ENCODE assay signal across 21 cellular contexts in genomic region chr5:56862909-56863308, GRCh38. TPM values are rescaled to one million over a fixed set of nuclear protein-coding genes. Genes with fewer than 3 reads are reported as not detected.
DNase-seq lines count a peak whose midpoint lies in the region; ATAC-seq and TF ChIP-seq lines count a peak whose summit lies in the region.
"Had no signal": no experiment of that assay in that cellular context is flagged by ENCODE, and none has a peak within 500 bp of the region (broad histone marks: within the 10 kb centered on the region; RNA-seq: fewer than 3 reads in every experiment).

No MANE protein-coding gene starts in this region.

- DNase-seq in DMS53 (lab: John Stamatoyannopoulos, UW) (peak; percentile 18), DMS53 treated with DMSO at 0.1 percent for 48 hours (lab: John Stamatoyannopoulos, UW; ENCODE audit: unreplicated experiment) (no peak), Caki2 (ENCODE audit: low read depth) (peak; percentile 19), naive B cell (no peak), NCI-H1417 (lab: John Stamatoyannopoulos, UW) (no peak), HCEC 1CT (no peak), glutamatergic neuron (no peak)
- DNase-seq: ACHN, DMS79 treated with DMSO at 0.1 percent for 48 hours, GM23248, Karpas-422, NCI-H1417 treated with DMSO at 0.1 percent for 48 hours, NCI-H187, NCI-H2227 treated with DMSO at 0.1 percent for 48 hours, NCI-H510A, NCI-H82, Peyer's patch had no signal

- in situ Hi-C loops in Caki2 (cut with HindIII; ENCODE audit: low pct_unique_long_range_greater_than_20kb, low sequenced_read_pairs), result no loop called here

- no peak overlapping the region for H3K27ac Mint-ChIP-seq in activated T-helper 17 cell treated with anti-CD3 and anti-CD28 coated beads, Interleukin-2, amount 50 U/mL, for 72 hours
- H3K27ac Mint-ChIP-seq in naive B cell, result peak overlapping the region in 2 of 6 donors; percentile 34 to 56
- H3K27ac Mint-ChIP-seq in glutamatergic neuron (ENCODE audit: unreplicated experiment), result no peak overlapping the region

- no peak overlapping the region for H3K4me3 Mint-ChIP-seq in activated T-helper 17 cell treated with anti-CD3 and anti-CD28 coated beads, Interleukin-2, amount 50 U/mL, for 72 hours
- H3K4me3 Mint-ChIP-seq in naive B cell (no peak overlapping the region), glutamatergic neuron (ENCODE audit: unreplicated experiment) (no peak overlapping the region)
- H3K4me3 Mint-ChIP-seq: IgD-negative memory B cell had no signal

- H3K4me1 Mint-ChIP-seq in activated T-helper 17 cell treated with anti-CD3 and anti-CD28 coated beads, Interleukin-2, amount 50 U/mL, for 72 hours, result peaks cover 4% of the 10 kb centered on the region
- H3K4me1 Mint-ChIP-seq in naive B cell, result peaks cover 7 to 16% (median 9%) of the 10 kb centered on the region in 3 donors
- no peaks in the 10 kb centered on the region for H3K4me1 Mint-ChIP-seq in glutamatergic neuron (ENCODE audit: low read depth, unreplicated experiment)

- H3K9me3 Mint-ChIP-seq in activated T-helper 17 cell treated with anti-CD3 and anti-CD28 coated beads, Interleukin-2, amount 50 U/mL, for 72 hours, result no peaks in the 10 kb centered on the region
- H3K9me3 Mint-ChIP-seq in naive B cell (no peaks in the 10 kb centered on the region), glutamatergic neuron (ENCODE audit: unreplicated experiment) (no peaks in the 10 kb centered on the region)
- H3K9me3 Mint-ChIP-seq: IgD-negative memory B cell had no signal

- peak; percentile 37 for ATAC-seq in activated T-helper 17 cell treated with anti-CD3 and anti-CD28 coated beads, Interleukin-2, amount 50 U/mL, for 72 hours (replicated peaks)
- peak; percentile 54 to 65 for ATAC-seq in naive B cell (ENCODE audit: low read depth in 2 of 2)
- ATAC-seq: HCT116, SK-N-SH treated with all-trans-retinoic acid at 6 μM for 48 hours had no signal

- H3K36me3 Mint-ChIP-seq in activated T-helper 17 cell treated with anti-CD3 and anti-CD28 coated beads, Interleukin-2, amount 50 U/mL, for 72 hours (ENCODE audit: low read depth), result peaks cover 98% of the 10 kb centered on the region
- H3K36me3 Mint-ChIP-seq in naive B cell (peaks cover 8 to 25% of the 10 kb centered on the region in 2 donors), glutamatergic neuron (ENCODE audit: unreplicated experiment) (no peaks in the 10 kb centered on the region)

- TF ChIP-seq CTCF in glutamatergic neuron (IDR thresholded peaks at IDR 0.05; ENCODE audit: partially characterized antibody, unreplicated experiment), result no peak

- H3K27me3 Mint-ChIP-seq in activated T-helper 17 cell treated with anti-CD3 and anti-CD28 coated beads, Interleukin-2, amount 50 U/mL, for 72 hours, result no peaks in the 10 kb centered on the region
- no peaks in the 10 kb centered on the region for H3K27me3 Mint-ChIP-seq in naive B cell
- no peaks in the 10 kb centered on the region for H3K27me3 Mint-ChIP-seq in glutamatergic neuron (ENCODE audit: unreplicated experiment)
- H3K27me3 Mint-ChIP-seq: IgD-negative memory B cell had no signal

RNA-seq across cellular contexts. Expression of gene SETD9, which starts 46.5 kb away (rescaled TPM):
- total RNA-seq in Caki2 (2014; rRNA removed; shearing (Covaris generic); ENCODE audit: low replicate concordance), result 37.2 and 48.9 TPM in 2 replicates
- total RNA-seq in activated T-helper 17 cell treated with anti-CD3 and anti-CD28 coated beads, Interleukin-2, amount 50 U/mL, for 72 hours, result 10 to 100 TPM in 1 of 2 donors, 1 to 10 TPM in 1; 5.0 to 14.5 TPM
- 10 to 100 TPM in 1 of 6 donors, 1 to 10 TPM in 5; 1.6 to 10.2 (median 7.3) TPM for polyA plus RNA-seq in naive B cell (ENCODE audit: low read depth in 6 of 6)
- total RNA-seq in glutamatergic neuron (ENCODE audit: unreplicated experiment), result 15.8 TPM

RNA-seq across cellular contexts. Expression of gene MAP3K1, which starts 47.6 kb away (rescaled TPM):
- 32.4 and 38.0 TPM in 2 replicates for total RNA-seq in Caki2 (2014; rRNA removed; shearing (Covaris generic); ENCODE audit: low replicate concordance)
- total RNA-seq in activated T-helper 17 cell treated with anti-CD3 and anti-CD28 coated beads, Interleukin-2, amount 50 U/mL, for 72 hours, result 10 to 100 TPM; 26.5 to 29.1 TPM
- 100 to 1,000 TPM in 1 of 6 donors, 10 to 100 TPM in 5; 39.8 to 106 (median 90.2) TPM for polyA plus RNA-seq in naive B cell (ENCODE audit: low read depth in 6 of 6)
- total RNA-seq in glutamatergic neuron (ENCODE audit: unreplicated experiment), result 10.1 TPM

Comparison
In these comparisons a context has a peak if more than half of its experiments do, and no peak if none do; other contexts are left out.
1. DNase-seq: peak in DMS53 (single experiment) and Caki2 (single experiment); none in DMS53 treated with DMSO at 0.1 percent for 48 hours (single experiment), naive B cell (single experiment), NCI-H1417 (0 of 3), HCEC 1CT (single experiment) and glutamatergic neuron (single experiment).